ENCODE assay signal across 1 cellular context in the genomic region with DNA sequence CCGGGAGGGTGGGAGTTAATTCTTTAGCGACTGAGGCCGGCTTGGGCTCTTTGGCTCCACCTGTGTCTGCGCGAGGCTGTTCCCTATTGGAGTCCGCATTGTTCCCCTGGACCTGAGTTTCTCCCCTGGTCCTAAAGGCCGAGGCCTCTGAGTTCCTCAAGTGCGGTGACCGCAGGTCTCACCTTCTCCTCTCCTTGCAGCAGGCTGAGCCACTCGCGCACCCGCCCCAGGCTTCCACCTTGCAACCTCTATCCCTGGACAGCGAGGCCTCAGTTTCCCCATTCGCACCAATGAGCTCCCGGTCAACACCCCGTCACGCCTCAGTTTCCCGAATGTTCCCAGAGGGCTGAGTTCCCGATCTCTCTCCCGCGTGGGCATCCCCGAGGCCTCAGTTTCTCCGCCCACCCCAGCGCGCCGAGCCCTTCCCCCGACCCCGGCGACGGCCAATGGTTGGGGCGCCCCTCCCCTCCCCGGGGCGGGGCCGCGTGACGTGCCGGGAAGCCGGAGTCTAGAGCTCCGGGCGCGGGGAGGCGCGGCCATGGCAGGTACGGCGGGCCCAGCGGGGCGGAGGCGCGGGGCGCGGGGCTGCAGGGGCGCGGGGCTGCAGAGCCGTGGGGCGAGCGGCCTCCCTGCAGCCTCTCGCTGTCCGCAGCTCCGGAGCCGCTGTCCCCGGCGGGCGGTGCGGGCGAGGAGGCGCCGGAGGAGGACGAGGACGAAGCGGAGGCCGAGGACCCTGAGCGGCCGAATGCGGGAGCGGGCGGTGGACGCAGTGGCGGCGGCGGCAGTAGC.
TF ChIP-seq lines count a peak whose summit lies in the region.

A gene with protein sequence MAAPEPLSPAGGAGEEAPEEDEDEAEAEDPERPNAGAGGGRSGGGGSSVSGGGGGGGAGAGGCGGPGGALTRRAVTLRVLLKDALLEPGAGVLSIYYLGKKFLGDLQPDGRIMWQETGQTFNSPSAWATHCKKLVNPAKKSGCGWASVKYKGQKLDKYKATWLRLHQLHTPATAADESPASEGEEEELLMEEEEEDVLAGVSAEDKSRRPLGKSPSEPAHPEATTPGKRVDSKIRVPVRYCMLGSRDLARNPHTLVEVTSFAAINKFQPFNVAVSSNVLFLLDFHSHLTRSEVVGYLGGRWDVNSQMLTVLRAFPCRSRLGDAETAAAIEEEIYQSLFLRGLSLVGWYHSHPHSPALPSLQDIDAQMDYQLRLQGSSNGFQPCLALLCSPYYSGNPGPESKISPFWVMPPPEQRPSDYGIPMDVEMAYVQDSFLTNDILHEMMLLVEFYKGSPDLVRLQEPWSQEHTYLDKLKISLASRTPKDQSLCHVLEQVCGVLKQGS (plus strand): TSS at position 507 of the 789 bp plus-strand sequence. CDS start 32 bp downstream, at position 539.

TF ChIP-seq in HepG2, 621 proteins besides CTCF, POLR2A, EP300 and RAD21 (continued from another document and continues in another):
- TF ChIP-seq KDM4B (CRISPR knock-in tag; IDR thresholded peaks at IDR 0.05) (0 out of 2 replicates have a peak, but pooled peaks have one; percentile 26), GATAD1 (CRISPR knock-in tag; IDR thresholded peaks at IDR 0.05) (peak; percentile 64), ZNF652 (CRISPR knock-in tag; IDR thresholded peaks at IDR 0.05; ENCODE audit: borderline replicate concordance, low read depth) (peak; percentile 96), KLF6 (CRISPR knock-in tag; IDR thresholded peaks at IDR 0.05) (no peak), KAT7 (CRISPR knock-in tag; IDR thresholded peaks at IDR 0.05; ENCODE audit: borderline replicate concordance) (peak; percentile 15; the same call in 1 of the 2 replicates), KDM3A (CRISPR knock-in tag; IDR thresholded peaks at IDR 0.05; ENCODE audit: low read depth) (no peak), ZFX (CRISPR knock-in tag; IDR thresholded peaks at IDR 0.05; ENCODE audit: low read depth) (peak; percentile 84), ZNF589 (CRISPR knock-in tag; conservative IDR thresholded peaks at IDR 0.05) (no peak; the same call in 1 of the 2 replicates), NR2F1 (CRISPR knock-in tag; IDR thresholded peaks at IDR 0.05) (no peak), SIN3A (IDR thresholded peaks at IDR 0.05; ENCODE audit: borderline replicate concordance, low read depth, low read length) (no peak; the same call in 1 of the 2 replicates), HHEX (CRISPR knock-in tag; IDR thresholded peaks at IDR 0.05) (no peak), ZNF501 (CRISPR knock-in tag; IDR thresholded peaks at IDR 0.05) (peak; percentile 16; the same call in 1 of the 2 replicates), HMG20A (CRISPR knock-in tag; IDR thresholded peaks at IDR 0.05; ENCODE audit: borderline replicate concordance) (no peak), ZNF430 (CRISPR knock-in tag; IDR thresholded peaks at IDR 0.05) (no peak; the same call in 1 of the 2 replicates), AGO2 (optimal IDR thresholded peaks at IDR 0.05; ENCODE audit: low read depth, low read length) (no peak), FLYWCH1 (CRISPR knock-in tag; IDR thresholded peaks at IDR 0.05) (no peak), PTBP1 (IDR thresholded peaks at IDR 0.05; ENCODE audit: low read depth, low read length, poor library complexity, severe bottlenecking) (no peak), ZNF616 (CRISPR knock-in tag; IDR thresholded peaks at IDR 0.05; ENCODE audit: low read depth) (peak; percentile 71), SP1 (IDR thresholded peaks at IDR 0.05) (no peak), SP1 (CRISPR knock-in tag; IDR thresholded peaks at IDR 0.05) (peak; percentile 92), ZNF569 (CRISPR knock-in tag; IDR thresholded peaks at IDR 0.05; ENCODE audit: borderline replicate concordance) (no peak), KDM5A (IDR thresholded peaks at IDR 0.05; ENCODE audit: borderline replicate concordance, low read length) (no peak), NR2C2 (CRISPR knock-in tag; IDR thresholded peaks at IDR 0.05; ENCODE audit: borderline replicate concordance) (no peak), SOX5 (CRISPR knock-in tag; IDR thresholded peaks at IDR 0.05; ENCODE audit: borderline replicate concordance) (no peak), EEA1 (CRISPR knock-in tag; IDR thresholded peaks at IDR 0.05; ENCODE audit: borderline replicate concordance) (0 out of 2 replicates have a peak, but pooled peaks have one; percentile 56)
- TF ChIP-seq, protein P1, sequence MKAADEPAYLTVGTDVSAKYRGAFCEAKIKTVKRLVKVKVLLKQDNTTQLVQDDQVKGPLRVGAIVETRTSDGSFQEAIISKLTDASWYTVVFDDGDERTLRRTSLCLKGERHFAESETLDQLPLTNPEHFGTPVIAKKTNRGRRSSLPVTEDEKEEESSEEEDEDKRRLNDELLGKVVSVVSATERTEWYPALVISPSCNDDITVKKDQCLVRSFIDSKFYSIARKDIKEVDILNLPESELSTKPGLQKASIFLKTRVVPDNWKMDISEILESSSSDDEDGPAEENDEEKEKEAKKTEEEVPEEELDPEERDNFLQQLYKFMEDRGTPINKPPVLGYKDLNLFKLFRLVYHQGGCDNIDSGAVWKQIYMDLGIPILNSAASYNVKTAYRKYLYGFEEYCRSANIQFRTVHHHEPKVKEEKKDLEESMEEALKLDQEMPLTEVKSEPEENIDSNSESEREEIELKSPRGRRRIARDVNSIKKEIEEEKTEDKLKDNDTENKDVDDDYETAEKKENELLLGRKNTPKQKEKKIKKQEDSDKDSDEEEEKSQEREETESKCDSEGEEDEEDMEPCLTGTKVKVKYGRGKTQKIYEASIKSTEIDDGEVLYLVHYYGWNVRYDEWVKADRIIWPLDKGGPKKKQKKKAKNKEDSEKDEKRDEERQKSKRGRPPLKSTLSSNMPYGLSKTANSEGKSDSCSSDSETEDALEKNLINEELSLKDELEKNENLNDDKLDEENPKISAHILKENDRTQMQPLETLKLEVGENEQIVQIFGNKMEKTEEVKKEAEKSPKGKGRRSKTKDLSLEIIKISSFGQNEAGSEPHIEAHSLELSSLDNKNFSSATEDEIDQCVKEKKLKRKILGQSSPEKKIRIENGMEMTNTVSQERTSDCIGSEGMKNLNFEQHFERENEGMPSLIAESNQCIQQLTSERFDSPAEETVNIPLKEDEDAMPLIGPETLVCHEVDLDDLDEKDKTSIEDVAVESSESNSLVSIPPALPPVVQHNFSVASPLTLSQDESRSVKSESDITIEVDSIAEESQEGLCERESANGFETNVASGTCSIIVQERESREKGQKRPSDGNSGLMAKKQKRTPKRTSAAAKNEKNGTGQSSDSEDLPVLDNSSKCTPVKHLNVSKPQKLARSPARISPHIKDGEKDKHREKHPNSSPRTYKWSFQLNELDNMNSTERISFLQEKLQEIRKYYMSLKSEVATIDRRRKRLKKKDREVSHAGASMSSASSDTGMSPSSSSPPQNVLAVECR (CRISPR knock-in tag; IDR thresholded peaks at IDR 0.05; ENCODE audit: borderline replicate concordance): peak; percentile 86
- TF ChIP-seq, protein P2, sequence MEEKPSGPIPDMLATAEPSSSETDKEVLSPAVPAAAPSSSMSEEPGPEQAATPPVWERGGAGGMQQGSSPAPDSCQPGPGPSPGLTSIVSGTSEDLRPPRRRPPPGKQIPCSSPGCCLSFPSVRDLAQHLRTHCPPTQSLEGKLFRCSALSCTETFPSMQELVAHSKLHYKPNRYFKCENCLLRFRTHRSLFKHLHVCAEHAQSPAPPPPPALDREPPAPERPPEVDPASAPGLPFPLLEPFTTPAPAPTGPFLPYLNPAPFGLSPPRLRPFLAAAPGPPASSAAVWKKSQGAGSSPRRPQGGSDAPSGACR (CRISPR knock-in tag; IDR thresholded peaks at IDR 0.05): peak; percentile 31; the same call in 1 of the 2 replicates
- TF ChIP-seq, protein P3, sequence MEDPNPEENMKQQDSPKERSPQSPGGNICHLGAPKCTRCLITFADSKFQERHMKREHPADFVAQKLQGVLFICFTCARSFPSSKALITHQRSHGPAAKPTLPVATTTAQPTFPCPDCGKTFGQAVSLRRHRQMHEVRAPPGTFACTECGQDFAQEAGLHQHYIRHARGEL (CRISPR knock-in tag; IDR thresholded peaks at IDR 0.05): no peak; the same call in 1 of the 2 replicates
- TF ChIP-seq, protein P4, sequence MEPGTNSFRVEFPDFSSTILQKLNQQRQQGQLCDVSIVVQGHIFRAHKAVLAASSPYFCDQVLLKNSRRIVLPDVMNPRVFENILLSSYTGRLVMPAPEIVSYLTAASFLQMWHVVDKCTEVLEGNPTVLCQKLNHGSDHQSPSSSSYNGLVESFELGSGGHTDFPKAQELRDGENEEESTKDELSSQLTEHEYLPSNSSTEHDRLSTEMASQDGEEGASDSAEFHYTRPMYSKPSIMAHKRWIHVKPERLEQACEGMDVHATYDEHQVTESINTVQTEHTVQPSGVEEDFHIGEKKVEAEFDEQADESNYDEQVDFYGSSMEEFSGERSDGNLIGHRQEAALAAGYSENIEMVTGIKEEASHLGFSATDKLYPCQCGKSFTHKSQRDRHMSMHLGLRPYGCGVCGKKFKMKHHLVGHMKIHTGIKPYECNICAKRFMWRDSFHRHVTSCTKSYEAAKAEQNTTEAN (CRISPR knock-in tag; conservative IDR thresholded peaks at IDR 0.05): peak; percentile 36; the same call in 1 of the 2 replicates
- TF ChIP-seq, protein P5, sequence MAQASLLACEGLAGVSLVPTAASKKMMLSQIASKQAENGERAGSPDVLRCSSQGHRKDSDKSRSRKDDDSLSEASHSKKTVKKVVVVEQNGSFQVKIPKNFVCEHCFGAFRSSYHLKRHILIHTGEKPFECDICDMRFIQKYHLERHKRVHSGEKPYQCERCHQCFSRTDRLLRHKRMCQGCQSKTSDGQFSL (CRISPR knock-in tag; IDR thresholded peaks at IDR 0.05): no peak; the same call in 1 of the 2 replicates
- TF ChIP-seq, protein P6, sequence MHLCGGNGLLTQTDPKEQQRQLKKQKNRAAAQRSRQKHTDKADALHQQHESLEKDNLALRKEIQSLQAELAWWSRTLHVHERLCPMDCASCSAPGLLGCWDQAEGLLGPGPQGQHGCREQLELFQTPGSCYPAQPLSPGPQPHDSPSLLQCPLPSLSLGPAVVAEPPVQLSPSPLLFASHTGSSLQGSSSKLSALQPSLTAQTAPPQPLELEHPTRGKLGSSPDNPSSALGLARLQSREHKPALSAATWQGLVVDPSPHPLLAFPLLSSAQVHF (CRISPR knock-in tag; IDR thresholded peaks at IDR 0.05): no peak
- TF ChIP-seq, protein P7, sequence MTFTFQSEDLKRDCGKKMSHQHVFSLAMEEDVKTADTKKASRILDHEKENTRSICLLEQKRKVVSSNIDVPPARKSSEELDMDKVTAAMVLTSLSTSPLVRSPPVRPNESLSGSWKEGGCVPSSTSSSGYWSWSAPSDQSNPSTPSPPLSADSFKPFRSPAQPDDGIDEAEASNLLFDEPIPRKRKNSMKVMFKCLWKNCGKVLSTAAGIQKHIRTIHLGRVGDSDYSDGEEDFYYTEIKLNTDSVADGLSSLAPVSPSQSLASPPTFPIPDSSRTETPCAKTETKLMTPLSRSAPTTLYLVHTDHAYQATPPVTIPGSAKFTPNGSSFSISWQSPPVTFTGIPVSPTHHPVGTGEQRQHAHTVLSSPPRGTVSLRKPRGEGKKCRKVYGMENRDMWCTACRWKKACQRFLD (CRISPR knock-in tag; IDR thresholded peaks at IDR 0.05; ENCODE audit: borderline replicate concordance): 0 out of 2 replicates have a peak, but pooled peaks have one; percentile 22
- TF ChIP-seq, protein P8, sequence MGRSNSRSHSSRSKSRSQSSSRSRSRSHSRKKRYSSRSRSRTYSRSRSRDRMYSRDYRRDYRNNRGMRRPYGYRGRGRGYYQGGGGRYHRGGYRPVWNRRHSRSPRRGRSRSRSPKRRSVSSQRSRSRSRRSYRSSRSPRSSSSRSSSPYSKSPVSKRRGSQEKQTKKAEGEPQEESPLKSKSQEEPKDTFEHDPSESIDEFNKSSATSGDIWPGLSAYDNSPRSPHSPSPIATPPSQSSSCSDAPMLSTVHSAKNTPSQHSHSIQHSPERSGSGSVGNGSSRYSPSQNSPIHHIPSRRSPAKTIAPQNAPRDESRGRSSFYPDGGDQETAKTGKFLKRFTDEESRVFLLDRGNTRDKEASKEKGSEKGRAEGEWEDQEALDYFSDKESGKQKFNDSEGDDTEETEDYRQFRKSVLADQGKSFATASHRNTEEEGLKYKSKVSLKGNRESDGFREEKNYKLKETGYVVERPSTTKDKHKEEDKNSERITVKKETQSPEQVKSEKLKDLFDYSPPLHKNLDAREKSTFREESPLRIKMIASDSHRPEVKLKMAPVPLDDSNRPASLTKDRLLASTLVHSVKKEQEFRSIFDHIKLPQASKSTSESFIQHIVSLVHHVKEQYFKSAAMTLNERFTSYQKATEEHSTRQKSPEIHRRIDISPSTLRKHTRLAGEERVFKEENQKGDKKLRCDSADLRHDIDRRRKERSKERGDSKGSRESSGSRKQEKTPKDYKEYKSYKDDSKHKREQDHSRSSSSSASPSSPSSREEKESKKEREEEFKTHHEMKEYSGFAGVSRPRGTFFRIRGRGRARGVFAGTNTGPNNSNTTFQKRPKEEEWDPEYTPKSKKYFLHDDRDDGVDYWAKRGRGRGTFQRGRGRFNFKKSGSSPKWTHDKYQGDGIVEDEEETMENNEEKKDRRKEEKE (IDR thresholded peaks at IDR 0.05): no peak
- TF ChIP-seq, protein P9, sequence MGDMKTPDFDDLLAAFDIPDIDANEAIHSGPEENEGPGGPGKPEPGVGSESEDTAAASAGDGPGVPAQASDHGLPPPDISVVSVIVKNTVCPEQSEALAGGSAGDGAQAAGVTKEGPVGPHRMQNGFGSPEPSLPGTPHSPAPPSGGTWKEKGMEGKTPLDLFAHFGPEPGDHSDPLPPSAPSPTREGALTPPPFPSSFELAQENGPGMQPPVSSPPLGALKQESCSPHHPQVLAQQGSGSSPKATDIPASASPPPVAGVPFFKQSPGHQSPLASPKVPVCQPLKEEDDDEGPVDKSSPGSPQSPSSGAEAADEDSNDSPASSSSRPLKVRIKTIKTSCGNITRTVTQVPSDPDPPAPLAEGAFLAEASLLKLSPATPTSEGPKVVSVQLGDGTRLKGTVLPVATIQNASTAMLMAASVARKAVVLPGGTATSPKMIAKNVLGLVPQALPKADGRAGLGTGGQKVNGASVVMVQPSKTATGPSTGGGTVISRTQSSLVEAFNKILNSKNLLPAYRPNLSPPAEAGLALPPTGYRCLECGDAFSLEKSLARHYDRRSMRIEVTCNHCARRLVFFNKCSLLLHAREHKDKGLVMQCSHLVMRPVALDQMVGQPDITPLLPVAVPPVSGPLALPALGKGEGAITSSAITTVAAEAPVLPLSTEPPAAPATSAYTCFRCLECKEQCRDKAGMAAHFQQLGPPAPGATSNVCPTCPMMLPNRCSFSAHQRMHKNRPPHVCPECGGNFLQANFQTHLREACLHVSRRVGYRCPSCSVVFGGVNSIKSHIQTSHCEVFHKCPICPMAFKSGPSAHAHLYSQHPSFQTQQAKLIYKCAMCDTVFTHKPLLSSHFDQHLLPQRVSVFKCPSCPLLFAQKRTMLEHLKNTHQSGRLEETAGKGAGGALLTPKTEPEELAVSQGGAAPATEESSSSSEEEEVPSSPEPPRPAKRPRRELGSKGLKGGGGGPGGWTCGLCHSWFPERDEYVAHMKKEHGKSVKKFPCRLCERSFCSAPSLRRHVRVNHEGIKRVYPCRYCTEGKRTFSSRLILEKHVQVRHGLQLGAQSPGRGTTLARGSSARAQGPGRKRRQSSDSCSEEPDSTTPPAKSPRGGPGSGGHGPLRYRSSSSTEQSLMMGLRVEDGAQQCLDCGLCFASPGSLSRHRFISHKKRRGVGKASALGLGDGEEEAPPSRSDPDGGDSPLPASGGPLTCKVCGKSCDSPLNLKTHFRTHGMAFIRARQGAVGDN (CRISPR knock-in tag; IDR thresholded peaks at IDR 0.05): peak; percentile 69; the same call in 1 of the 2 replicates
- TF ChIP-seq, protein P10, sequence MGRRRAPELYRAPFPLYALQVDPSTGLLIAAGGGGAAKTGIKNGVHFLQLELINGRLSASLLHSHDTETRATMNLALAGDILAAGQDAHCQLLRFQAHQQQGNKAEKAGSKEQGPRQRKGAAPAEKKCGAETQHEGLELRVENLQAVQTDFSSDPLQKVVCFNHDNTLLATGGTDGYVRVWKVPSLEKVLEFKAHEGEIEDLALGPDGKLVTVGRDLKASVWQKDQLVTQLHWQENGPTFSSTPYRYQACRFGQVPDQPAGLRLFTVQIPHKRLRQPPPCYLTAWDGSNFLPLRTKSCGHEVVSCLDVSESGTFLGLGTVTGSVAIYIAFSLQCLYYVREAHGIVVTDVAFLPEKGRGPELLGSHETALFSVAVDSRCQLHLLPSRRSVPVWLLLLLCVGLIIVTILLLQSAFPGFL (CRISPR knock-in tag; IDR thresholded peaks at IDR 0.05): 0 out of 2 replicates have a peak, but pooled peaks have one; percentile 31
